Comparison of ENCODE assay signal across 17 cellular contexts in the genomic region with DNA sequence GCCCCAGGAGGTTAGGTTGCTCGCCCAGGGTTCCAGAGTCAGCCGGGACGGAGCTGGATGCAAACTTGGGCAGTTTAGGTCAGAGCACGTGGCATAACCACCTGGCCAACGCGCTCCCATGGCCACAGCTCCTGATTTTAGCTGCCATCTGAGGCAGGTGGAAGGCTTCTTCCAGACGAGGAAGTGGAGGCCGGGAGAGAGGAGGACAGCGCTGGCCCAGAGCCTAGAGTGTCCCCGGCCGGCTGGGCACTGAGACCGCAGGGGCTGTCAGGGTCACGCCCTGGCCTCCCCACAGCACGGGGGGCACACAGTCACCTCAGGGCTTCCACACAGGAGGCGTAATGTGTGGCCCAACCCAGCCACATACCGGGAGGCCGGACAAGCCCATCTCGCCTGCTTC. TPM values are rescaled to one million over a fixed set of nuclear protein-coding genes. Genes with fewer than 3 reads are reported as not detected.
DNase-seq lines count a peak whose midpoint lies in the region; ATAC-seq and TF ChIP-seq lines count a peak whose summit lies in the region.
"Had no signal": no experiment of that assay in that cellular context is flagged by ENCODE, and none has a peak within 500 bp of the region (broad histone marks: within the 10 kb centered on the region; RNA-seq: fewer than 3 reads in every experiment).

No MANE protein-coding gene starts in this region.

- H3K36me3 ChIP-seq in CD8-positive, alpha-beta memory T cell (ENCODE audit: insufficient read depth, low read length), result no peaks in the 10 kb centered on the region
- H3K36me3 ChIP-seq in naive thymus-derived CD4-positive, alpha-beta T cell (ENCODE audit: control insufficient read depth in 2 of 3, insufficient read depth in 3 of 3, low read length in 3 of 3), result no peaks in the 10 kb centered on the region
- no peaks in the 10 kb centered on the region for H3K36me3 ChIP-seq in tibial artery
- H3K36me3 ChIP-seq: Peyer's patch had no signal

- intact Hi-C loops in naive thymus-derived CD4-positive, alpha-beta T cell (cut with micrococcal nuclease), result no loop called here
- intact Hi-C loops in tibial artery (cut with DNase I; ENCODE audit: low total_unique reads), result no loop called here

- H3K27ac Mint-ChIP-seq in activated CD8-positive, alpha-beta memory T cell treated with anti-CD3 and anti-CD28 coated beads, Interleukin-2, amount 10 ng/mL, durations not matched to agents 7 days and 5 days, result peak overlapping the region; percentile 85
- peak overlapping the region in 6 of 8 donors; percentile 86 to 94 (median 92) for H3K27ac Mint-ChIP-seq in CD8-positive, alpha-beta memory T cell
- H3K27ac Mint-ChIP-seq in activated naive CD8-positive, alpha-beta T cell treated with anti-CD3 and anti-CD28 coated beads, Interleukin-2, amount 10 ng/mL, durations not matched to agents 7 days and 5 days, result peak overlapping the region; percentile 80
- H3K27ac Mint-ChIP-seq in naive thymus-derived CD4-positive, alpha-beta T cell, result peak overlapping the region in 1 of 9 donors; percentile 25
- H3K27ac Mint-ChIP-seq: IgD-negative memory B cell had no signal

- CTCF ChIA-PET in activated CD8-positive, alpha-beta memory T cell treated with anti-CD3 and anti-CD28 coated beads, Interleukin-2, amount 10 ng/mL, durations not matched to agents 7 days and 5 days (lab: Charles Lee), result interaction anchor here (0.8 to 3.8 kb wide), 4 partner anchors 8 to 17 kb away, joined by 3 to 22 read pairs (median 8); no protein-coding TSS in a partner anchor
- CTCF ChIA-PET in CD8-positive, alpha-beta memory T cell (lab: Charles Lee), result interaction anchor here (0.6 to 2.4 kb wide), 4 partner anchors 8 to 434 kb away, joined by 3 to 13 read pairs (median 4); no protein-coding TSS in a partner anchor
- CTCF ChIA-PET in naive thymus-derived CD4-positive, alpha-beta T cell (lab: Charles Lee), result interaction anchor here (0.9 kb wide), 1 partner anchor 14 kb away, joined by 3 read pairs; no protein-coding TSS in a partner anchor

- DNase-seq in activated CD8-positive, alpha-beta memory T cell treated with anti-CD3 and anti-CD28 coated beads, Interleukin-2, amount 10 ng/mL, durations not matched to agents 7 days and 5 days, result no peak
- DNase-seq in activated CD8-positive, alpha-beta memory T cell treated with anti-CD3 and anti-CD28 coated beads, Interleukin-2, amount 50 U/mL, for 48 hours, result no peak
- no peak for DNase-seq in CD8-positive, alpha-beta memory T cell
- no peak for DNase-seq in activated naive CD8-positive, alpha-beta T cell treated with anti-CD3 and anti-CD28 coated beads, Interleukin-2, amount 10 ng/mL, durations not matched to agents 7 days and 5 days
- DNase-seq in naive thymus-derived CD4-positive, alpha-beta T cell, result no peak
- DNase-seq in NCI-H2029 (lab: John Stamatoyannopoulos, UW), result no peak
- DNase-seq in hippocampal formation (lab: John Stamatoyannopoulos, UW), result no peak
- no peak for DNase-seq in tibial artery
- DNase-seq: 8988T; DMS53; GOT3; NCI-H1092 treated with DMSO at 0.1 percent for 48 hours; NCI-H2081; NK-92 treated with Interleukin-12 subunit alpha and Interleukin-12 subunit beta, amount 100 ng/mL, for 24 hours; Peyer's patch; Right ventricle myocardium superior had no signal

- peaks cover 1% of the 10 kb centered on the region for H3K36me3 Mint-ChIP-seq in activated CD8-positive, alpha-beta memory T cell treated with anti-CD3 and anti-CD28 coated beads, Interleukin-2, amount 10 ng/mL, durations not matched to agents 7 days and 5 days
- no peaks in the 10 kb centered on the region for H3K36me3 Mint-ChIP-seq in CD8-positive, alpha-beta memory T cell
- H3K36me3 Mint-ChIP-seq in activated naive CD8-positive, alpha-beta T cell treated with anti-CD3 and anti-CD28 coated beads, Interleukin-2, amount 10 ng/mL, durations not matched to agents 7 days and 5 days, result peaks cover 2% of the 10 kb centered on the region
- H3K36me3 Mint-ChIP-seq in naive thymus-derived CD4-positive, alpha-beta T cell, result no peaks in the 10 kb centered on the region
- H3K36me3 Mint-ChIP-seq: IgD-negative memory B cell had no signal

- no peaks in the 10 kb centered on the region for H3K9me3 ChIP-seq in CD8-positive, alpha-beta memory T cell (ENCODE audit: low read length)
- H3K9me3 ChIP-seq in naive thymus-derived CD4-positive, alpha-beta T cell (ENCODE audit: control insufficient read depth in 2 of 3, low read length in 3 of 3), result no peaks in the 10 kb centered on the region
- no peaks in the 10 kb centered on the region for H3K9me3 ChIP-seq in tibial artery
- H3K9me3 ChIP-seq: Peyer's patch had no signal

- H3K27me3 ChIP-seq in CD8-positive, alpha-beta memory T cell (ENCODE audit: insufficient read depth, low read length, poor library complexity, severe bottlenecking), result no peaks in the 10 kb centered on the region
- no peaks in the 10 kb centered on the region for H3K27me3 ChIP-seq in naive thymus-derived CD4-positive, alpha-beta T cell (ENCODE audit: control insufficient read depth in 2 of 2, insufficient read depth in 2 of 2, low read length in 2 of 2)
- peaks cover 0 to 17% of the 10 kb centered on the region in 2 donors for H3K27me3 ChIP-seq in tibial artery
- H3K27me3 ChIP-seq: Peyer's patch had no signal

- POLR2A ChIA-PET in CD8-positive, alpha-beta memory T cell (lab: Charles Lee), result interaction anchor here (0.6 kb wide), 1 partner anchor 158 kb away, joined by 4 read pairs; no protein-coding TSS in a partner anchor
- POLR2A ChIA-PET in activated naive CD8-positive, alpha-beta T cell treated with anti-CD3 and anti-CD28 coated beads, Interleukin-2, amount 10 ng/mL, durations not matched to agents 7 days and 5 days (lab: Charles Lee), result interaction anchor here (0.6 to 5.4 kb wide), 4 partner anchors 10 to 44 kb away, joined by 3 to 75 read pairs (median 4); a partner anchor contains a TSS
- POLR2A ChIA-PET in naive thymus-derived CD4-positive, alpha-beta T cell (lab: Charles Lee), result interaction anchor here (0.7 to 1.0 kb wide), 2 partner anchors 12 to 1187 kb away, joined by 3 to 4 read pairs; no protein-coding TSS in a partner anchor

- peaks cover 40% of the 10 kb centered on the region for H3K4me1 Mint-ChIP-seq in activated CD8-positive, alpha-beta memory T cell treated with anti-CD3 and anti-CD28 coated beads, Interleukin-2, amount 10 ng/mL, durations not matched to agents 7 days and 5 days
- H3K4me1 Mint-ChIP-seq in CD8-positive, alpha-beta memory T cell, result peaks cover 22 to 41% (median 36%) of the 10 kb centered on the region in 3 donors
- H3K4me1 Mint-ChIP-seq in activated naive CD8-positive, alpha-beta T cell treated with anti-CD3 and anti-CD28 coated beads, Interleukin-2, amount 10 ng/mL, durations not matched to agents 7 days and 5 days, result peaks cover 48% of the 10 kb centered on the region
- peaks cover 0 to 15% (median 9%) of the 10 kb centered on the region in 7 donors for H3K4me1 Mint-ChIP-seq in naive thymus-derived CD4-positive, alpha-beta T cell

- ATAC-seq in activated CD8-positive, alpha-beta memory T cell treated with anti-CD3 and anti-CD28 coated beads, Interleukin-2, amount 10 ng/mL, durations not matched to agents 7 days and 5 days, result no peak
- ATAC-seq in activated naive CD8-positive, alpha-beta T cell treated with anti-CD3 and anti-CD28 coated beads, Interleukin-2, amount 10 ng/mL, durations not matched to agents 7 days and 5 days (ENCODE audit: low read depth), result no peak
- no peak for ATAC-seq in naive thymus-derived CD4-positive, alpha-beta T cell

- no peak for TF ChIP-seq CTCF in tibial artery (IDR thresholded peaks at IDR 0.05)

- no peaks in the 10 kb centered on the region for H3K27me3 Mint-ChIP-seq in activated CD8-positive, alpha-beta memory T cell treated with anti-CD3 and anti-CD28 coated beads, Interleukin-2, amount 10 ng/mL, durations not matched to agents 7 days and 5 days
- peaks cover 0 to 4% of the 10 kb centered on the region in 2 donors for H3K27me3 Mint-ChIP-seq in CD8-positive, alpha-beta memory T cell
- H3K27me3 Mint-ChIP-seq in activated naive CD8-positive, alpha-beta T cell treated with anti-CD3 and anti-CD28 coated beads, Interleukin-2, amount 10 ng/mL, durations not matched to agents 7 days and 5 days, result no peaks in the 10 kb centered on the region
- H3K27me3 Mint-ChIP-seq in naive thymus-derived CD4-positive, alpha-beta T cell, result peaks cover 0 to 2% (median 0%) of the 10 kb centered on the region in 5 donors
- H3K27me3 Mint-ChIP-seq: IgD-negative memory B cell had no signal

- H3K4me3 Mint-ChIP-seq in activated CD8-positive, alpha-beta memory T cell treated with anti-CD3 and anti-CD28 coated beads, Interleukin-2, amount 10 ng/mL, durations not matched to agents 7 days and 5 days, result peak overlapping the region; percentile 22
- H3K4me3 Mint-ChIP-seq in CD8-positive, alpha-beta memory T cell, result peak overlapping the region in 4 of 7 donors; percentile 66 to 84 (median 79)
- H3K4me3 Mint-ChIP-seq in activated naive CD8-positive, alpha-beta T cell treated with anti-CD3 and anti-CD28 coated beads, Interleukin-2, amount 10 ng/mL, durations not matched to agents 7 days and 5 days, result peak overlapping the region; percentile 43
- peak overlapping the region in 4 of 10 donors; percentile 12 to 74 (median 57) for H3K4me3 Mint-ChIP-seq in naive thymus-derived CD4-positive, alpha-beta T cell

- H3K4me1 ChIP-seq in CD8-positive, alpha-beta memory T cell (ENCODE audit: insufficient read depth, low read length), result peaks cover 23% of the 10 kb centered on the region
- peaks cover 5 to 10% of the 10 kb centered on the region in 2 donors for H3K4me1 ChIP-seq in naive thymus-derived CD4-positive, alpha-beta T cell (ENCODE audit: control insufficient read depth in 2 of 2, insufficient read depth in 2 of 2, low read length in 2 of 2)
- H3K4me1 ChIP-seq in tibial artery, result no peaks in the 10 kb centered on the region
- H3K4me1 ChIP-seq: Peyer's patch had no signal

- no peak overlapping the region for H3K4me3 ChIP-seq in CD8-positive, alpha-beta memory T cell (ENCODE audit: low read length)
- H3K4me3 ChIP-seq in naive thymus-derived CD4-positive, alpha-beta T cell (ENCODE audit: low read length), result peak overlapping the region; percentile 20
- no peak overlapping the region for H3K4me3 ChIP-seq in tibial artery
- H3K4me3 ChIP-seq: Peyer's patch had no signal

- no peaks in the 10 kb centered on the region for H3K9me3 Mint-ChIP-seq in activated CD8-positive, alpha-beta memory T cell treated with anti-CD3 and anti-CD28 coated beads, Interleukin-2, amount 10 ng/mL, durations not matched to agents 7 days and 5 days (ENCODE audit: low read depth)
- H3K9me3 Mint-ChIP-seq in CD8-positive, alpha-beta memory T cell, result peaks cover 0 to 3% (median 0%) of the 10 kb centered on the region in 5 donors
- no peaks in the 10 kb centered on the region for H3K9me3 Mint-ChIP-seq in activated naive CD8-positive, alpha-beta T cell treated with anti-CD3 and anti-CD28 coated beads, Interleukin-2, amount 10 ng/mL, durations not matched to agents 7 days and 5 days
- peaks cover 0 to 5% (median 0%) of the 10 kb centered on the region in 11 donors for H3K9me3 Mint-ChIP-seq in naive thymus-derived CD4-positive, alpha-beta T cell
- H3K9me3 Mint-ChIP-seq: IgD-negative memory B cell had no signal

- no peak overlapping the region for H3K27ac ChIP-seq in CD8-positive, alpha-beta memory T cell (ENCODE audit: low read depth, low read length)
- no peak overlapping the region for H3K27ac ChIP-seq in naive thymus-derived CD4-positive, alpha-beta T cell (ENCODE audit: low read depth, low read length)
- H3K27ac ChIP-seq in tibial artery, result no peak overlapping the region
- H3K27ac ChIP-seq: Peyer's patch had no signal

RNA-seq across cellular contexts. Expression of a gene that starts 16.1 kb away (rescaled TPM):
- 100 to 1,000 TPM; 117 to 120 TPM for total RNA-seq in activated CD8-positive, alpha-beta memory T cell treated with anti-CD3 and anti-CD28 coated beads, Interleukin-2, amount 10 ng/mL, durations not matched to agents 7 days and 5 days
- 10 to 100 TPM; 57.8 to 61.1 TPM for total RNA-seq in CD8-positive, alpha-beta memory T cell
- polyA plus RNA-seq in CD8-positive, alpha-beta memory T cell, result 41.6 TPM
- total RNA-seq in activated naive CD8-positive, alpha-beta T cell treated with anti-CD3 and anti-CD28 coated beads, Interleukin-2, amount 10 ng/mL, durations not matched to agents 7 days and 5 days, result 100 to 1,000 TPM; 158 to 165 TPM
- 100 to 1,000 TPM; 107 to 265 (median 176) TPM for total RNA-seq in naive thymus-derived CD4-positive, alpha-beta T cell
- 10 to 100 TPM; 38.8 to 50.2 TPM for polyA plus RNA-seq in naive thymus-derived CD4-positive, alpha-beta T cell

RNA-seq across cellular contexts. Expression of a gene that starts 44.4 kb away (rescaled TPM):
- total RNA-seq in activated CD8-positive, alpha-beta memory T cell treated with anti-CD3 and anti-CD28 coated beads, Interleukin-2, amount 10 ng/mL, durations not matched to agents 7 days and 5 days, result 100 to 1,000 TPM; 268 to 391 TPM
- total RNA-seq in CD8-positive, alpha-beta memory T cell, result 100 to 1,000 TPM; 672 to 673 TPM
- 80.5 TPM for polyA plus RNA-seq in CD8-positive, alpha-beta memory T cell
- 100 to 1,000 TPM; 183 to 198 TPM for total RNA-seq in activated naive CD8-positive, alpha-beta T cell treated with anti-CD3 and anti-CD28 coated beads, Interleukin-2, amount 10 ng/mL, durations not matched to agents 7 days and 5 days
- total RNA-seq in naive thymus-derived CD4-positive, alpha-beta T cell, result 100 to 1,000 TPM in 1 of 5 experiments, 10 to 100 TPM in 4; 68.9 to 197 (median 82.6) TPM
- 10 to 100 TPM; 40.6 to 62.4 TPM for polyA plus RNA-seq in naive thymus-derived CD4-positive, alpha-beta T cell
